Comparison of ENCODE assay signal across 8 cellular contexts in the genomic region with DNA sequence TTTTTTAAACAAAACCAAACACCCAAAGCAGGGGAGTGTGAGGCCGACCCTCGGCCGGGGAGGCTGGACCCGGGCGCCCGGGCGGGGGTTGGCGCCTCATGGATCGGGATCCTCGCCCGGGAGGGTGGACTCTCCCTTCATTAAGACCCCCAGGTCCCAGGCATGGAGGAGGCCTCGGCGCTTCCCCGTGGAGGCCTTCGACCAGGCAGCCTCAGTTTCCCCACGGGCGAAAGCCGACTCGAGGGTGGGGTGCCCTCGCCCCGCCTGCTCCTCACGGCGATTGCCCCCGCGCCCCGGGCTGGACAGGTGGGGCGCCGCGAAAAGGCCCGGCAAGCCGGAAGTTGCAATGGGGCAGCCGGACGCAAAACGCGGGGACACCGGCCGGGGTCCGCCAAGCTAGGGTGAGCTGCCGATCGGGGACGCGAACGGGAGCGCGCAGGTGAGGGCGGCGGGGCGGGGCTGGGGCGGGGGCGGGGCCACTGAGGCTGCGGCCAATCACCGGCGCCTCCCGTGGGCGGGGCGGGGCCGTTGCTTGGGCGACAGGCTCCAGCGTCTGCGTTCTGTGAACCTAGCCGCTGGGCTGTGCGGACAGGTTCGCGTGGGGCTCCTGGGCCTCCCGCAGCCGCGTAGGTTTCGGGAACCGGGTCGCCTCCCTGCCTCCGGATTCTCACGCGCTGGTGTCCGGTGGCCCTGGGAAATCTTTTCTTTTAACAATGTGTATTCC. TPM values are rescaled to one million over a fixed set of nuclear protein-coding genes. Genes with fewer than 3 reads are reported as not detected.
A peak's percentile ranks its signal among the peaks of the same experiment; 100 is the strongest.
DNase-seq lines count a peak whose midpoint lies in the region; ATAC-seq, FAIRE-seq and TF ChIP-seq lines count a peak whose summit lies in the region.

No MANE protein-coding gene starts in this region.

- no peaks in the 10 kb centered on the region for H3K36me3 ChIP-seq in left ventricle myocardium inferior
- no peaks in the 10 kb centered on the region for H3K36me3 ChIP-seq in prostate gland

- H3K4me1 ChIP-seq in left ventricle myocardium inferior (peaks cover 30% of the 10 kb centered on the region), prostate gland (replicated peaks) (no peaks in the 10 kb centered on the region)

- H3K27ac ChIP-seq in left ventricle myocardium inferior (replicated peaks) (peak overlapping the region; percentile 90), prostate gland (peak overlapping the region; percentile 73 to 80)

- no peaks in the 10 kb centered on the region for H3K9me3 ChIP-seq in left ventricle myocardium inferior (replicated peaks)
- H3K9me3 ChIP-seq in prostate gland, result no peaks in the 10 kb centered on the region

- intact Hi-C loops in left ventricle myocardium inferior (cut with micrococcal nuclease) (no loop called here), prostate gland (cut with DNase I) (no loop called here)

- TF ChIP-seq CTCF in left ventricle myocardium inferior (IDR thresholded peaks at IDR 0.05; ENCODE audit: borderline replicate concordance), result no peak
- no peak for TF ChIP-seq CTCF in prostate gland (IDR thresholded peaks at IDR 0.05)

- under 1% methylated on average over 53 of the region's 74 CpGs for WGBS in prostate gland

- H3K4me3 ChIP-seq in left ventricle myocardium inferior (peak overlapping the region; percentile 74), prostate gland (peak overlapping the region; percentile 46 to 57)

- TF ChIP-seq POLR2A in GM12892 (IDR thresholded peaks at IDR 0.05; ENCODE audit: low read depth, low read length), result peak; percentile 77; the same call in 1 of the 2 replicates
- peak; percentile 70 for TF ChIP-seq POLR2A in prostate gland (IDR thresholded peaks at IDR 0.05)

- ATAC-seq in HG02798 (IDR thresholded peaks at IDR 0.05; ENCODE audit: poor library complexity, unreplicated experiment), result peak; percentile 91

- DNase-seq in GM12892 (ENCODE audit: insufficient read length), result peak; percentile 99
- peak; percentile 97 for DNase-seq in NCI-H146 (lab: John Stamatoyannopoulos, UW)
- peak; percentile 85 to 93 (median 88) for DNase-seq in T-helper 1 cell
- peak; percentile 71 for DNase-seq in amniotic stem cell (lab: John Stamatoyannopoulos, UW)
- DNase-seq in left ventricle myocardium inferior, result peak; percentile 91
- peak; percentile 93 for DNase-seq in prostate gland (ENCODE audit: low spot score)
- peak; percentile 93 for DNase-seq in ureter (ENCODE audit: low spot score)

- H3K27me3 ChIP-seq in left ventricle myocardium inferior (ENCODE audit: low read depth), result no peaks in the 10 kb centered on the region
- no peaks in the 10 kb centered on the region for H3K27me3 ChIP-seq in prostate gland (replicated peaks; ENCODE audit: insufficient read depth)

- peak; percentile 84 for FAIRE-seq in GM12892 (lab: Jason Lieb, UNC)

RNA-seq across cellular contexts. Expression of a gene that starts 6.0 kb away (rescaled TPM):
- polyA plus RNA-seq in GM12892 (2012; ENCODE audit: missing spikeins), result not detected
- total RNA-seq in left ventricle myocardium inferior (8.0 TPM), prostate gland (10 to 100 TPM; 20.9 to 27.0 TPM), ureter (8.2 TPM)

RNA-seq across cellular contexts. Expression of a gene that starts 7.3 kb away (rescaled TPM):
- polyA plus RNA-seq in GM12892 (2012; ENCODE audit: missing spikeins), result not detected
- total RNA-seq in left ventricle myocardium inferior (not detected), prostate gland (under 1 TPM in 1 of 2 donors, not detected in 1; 0.57 TPM), ureter (not detected)

RNA-seq across cellular contexts. Expression of a gene that starts 28.5 kb away (rescaled TPM):
- 1.6 TPM for polyA plus RNA-seq in GM12892 (2012; ENCODE audit: missing spikeins)
- 6.2 TPM for total RNA-seq in left ventricle myocardium inferior
- 10 to 100 TPM; 18.4 to 28.1 TPM for total RNA-seq in prostate gland
- total RNA-seq in ureter, result 12.6 TPM

RNA-seq across cellular contexts. Expression of a gene that starts 40.9 kb away (rescaled TPM):
- polyA plus RNA-seq in GM12892 (2012; ENCODE audit: missing spikeins), result 373 TPM
- total RNA-seq in left ventricle myocardium inferior, result 36.3 TPM
- 10 to 100 TPM; 13.5 to 33.3 TPM for total RNA-seq in prostate gland
- 13.7 TPM for total RNA-seq in ureter

Comparison
In these comparisons a context has a peak if more than half of its experiments do, and no peak if none do; other contexts are left out.
1. Peak in every context shown above with its lines: DNase-seq, ATAC-seq, H3K4me3 ChIP-seq and H3K27ac ChIP-seq.